In the genomic region with DNA sequence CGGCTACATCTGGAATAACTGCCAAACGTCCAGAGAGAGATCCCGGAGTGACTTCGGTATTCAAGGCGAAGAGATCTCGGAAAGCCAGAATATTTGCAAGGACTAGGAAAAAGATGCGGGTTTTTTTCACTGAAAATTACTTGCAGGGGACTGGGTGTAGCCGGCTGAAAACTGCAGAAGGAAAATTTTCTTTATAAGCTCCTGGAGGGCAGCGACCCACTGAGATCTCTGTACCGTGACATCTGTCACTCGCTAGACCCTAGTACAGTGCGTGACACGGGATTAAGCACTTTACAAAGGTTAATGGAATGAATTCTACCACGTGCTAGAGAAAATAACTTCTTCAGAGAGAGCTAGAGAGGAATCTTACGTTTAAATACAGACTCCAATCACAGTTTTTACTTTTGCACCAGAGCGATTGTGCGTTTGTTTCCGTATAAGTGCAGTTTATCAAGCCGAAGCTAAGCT, we compare ENCODE assay signal across 8 cellular contexts. TPM values are rescaled to one million over a fixed set of nuclear protein-coding genes. Genes with fewer than 3 reads are reported as not detected.
DNase-seq lines count a peak whose midpoint lies in the region; ATAC-seq, FAIRE-seq and TF ChIP-seq lines count a peak whose summit lies in the region.

No MANE protein-coding gene starts in this region.

- DNase-seq in A549 (ENCODE audit: low read depth in 1 of 2, low spot score in 1 of 2) (no peak), mammary epithelial cell (no peak), midbrain (lab: John Stamatoyannopoulos, UW) (peak; percentile 31), DMS114 treated with DMSO at 0.1 percent for 48 hours (lab: John Stamatoyannopoulos, UW; ENCODE audit: unreplicated experiment) (no peak)
- DNase-seq in activated CD8-positive, alpha-beta memory T cell treated with anti-CD3 and anti-CD28 coated beads, Interleukin-2, amount 50 U/mL, for 4 hours: no peak

- H3K27ac ChIP-seq in A549 (peak overlapping the region; percentile 90 to 95; a peak in 5 of 6 replicates), HUES48 (ENCODE audit: low read depth, low read length) (no peak overlapping the region), mammary epithelial cell (ENCODE audit: insufficient read depth, low read depth, low read length) (peak overlapping the region; percentile 38)

- H3K4me2 ChIP-seq in A549: peak overlapping the region; percentile 87
- peak overlapping the region; percentile 95 for H3K4me2 ChIP-seq in mammary epithelial cell (ENCODE audit: insufficient read depth, low read depth, low read length)

- H4K20me1 ChIP-seq in mammary epithelial cell (ENCODE audit: insufficient read depth, low read length): no peaks in the 10 kb centered on the region

- H3K4me3 ChIP-seq in A549 (peak overlapping the region; percentile 92), HUES48 (ENCODE audit: low read depth, low read length) (peak overlapping the region; percentile 94), mammary epithelial cell (replicated peaks in 1 of 3; ENCODE audit: insufficient read depth in 1 of 3, low read depth in 2 of 3, low read length in 3 of 3) (peak overlapping the region; percentile 61 to 99 (median 94))

- H3K4me1 ChIP-seq in A549: peaks cover 7% of the 10 kb centered on the region; the same call in 1 of the 3 replicates
- H3K4me1 ChIP-seq in HUES48 (ENCODE audit: control insufficient read depth, insufficient read depth, low read length): peaks cover 9% of the 10 kb centered on the region
- H3K4me1 ChIP-seq in mammary epithelial cell (ENCODE audit: insufficient read depth, low read length): peaks cover 7% of the 10 kb centered on the region

- H3K36me3 ChIP-seq in HUES48 (ENCODE audit: control insufficient read depth, insufficient read depth, low read length) (no peaks in the 10 kb centered on the region), mammary epithelial cell (ENCODE audit: insufficient read depth, low read length) (no peaks in the 10 kb centered on the region)

- no peak for FAIRE-seq in A549 (lab: Jason Lieb, UNC)

- no peak for TF ChIP-seq CTCF in A549 (IDR thresholded peaks at IDR 0.05)
- no peak for TF ChIP-seq CTCF in mammary epithelial cell (conservative IDR thresholded peaks at IDR 0.05 in 1 of 2, IDR thresholded peaks at IDR 0.05 in 1 of 2; ENCODE audit: extremely low read depth in 1 of 2, insufficient read depth in 1 of 2, low read depth in 1 of 2, low read length in 2 of 2)

- peak overlapping the region; percentile 100 for H2AFZ ChIP-seq in mammary epithelial cell (ENCODE audit: low read depth, low read length)

- no peak for TF ChIP-seq POLR2A in A549 (IDR thresholded peaks at IDR 0.05; ENCODE audit: low read length)

- peaks cover 22% of the 10 kb centered on the region for H3K27me3 ChIP-seq in HUES48 (ENCODE audit: control insufficient read depth, insufficient read depth, low read length)
- H3K27me3 ChIP-seq in mammary epithelial cell (ENCODE audit: insufficient read depth, low read length): no peaks in the 10 kb centered on the region

- POLR2A ChIA-PET in A549 (lab: Yijun Ruan, JAX): interaction anchor here (1.2 kb wide), 1 partner anchor 212 kb away, joined by 3 read pairs; a partner anchor contains a TSS

- CTCF ChIA-PET in A549 (lab: Yijun Ruan, JAX) (interaction anchor here (0.6 kb wide), 1 partner anchor 10 kb away, joined by 3 read pairs; no protein-coding TSS in a partner anchor), mammary epithelial cell (lab: Charles Lee; ENCODE audit: low non-redundant PET) (no interaction called here)

- dilution Hi-C loops in mammary epithelial cell (cut with HindIII; ENCODE audit: low sequenced_read_pairs): no loop called here

- no peak for TF ChIP-seq RAD21 in A549 (conservative IDR thresholded peaks at IDR 0.05 in 1 of 2, IDR thresholded peaks at IDR 0.05 in 1 of 2)

- ATAC-seq in A549 (no peak; a peak in 1 of 6 replicates), GM21526 (IDR thresholded peaks at IDR 0.05; ENCODE audit: low FRiP score, unreplicated experiment) (no peak), HG02678 (IDR thresholded peaks at IDR 0.05; ENCODE audit: unreplicated experiment) (no peak)

- peaks cover 31% of the 10 kb centered on the region for H3K79me2 ChIP-seq in mammary epithelial cell (ENCODE audit: insufficient read depth, low read length)

- H3K9me3 ChIP-seq in A549 (no peaks in the 10 kb centered on the region), HUES48 (ENCODE audit: control insufficient read depth, insufficient read depth, low read length) (no peaks in the 10 kb centered on the region), mammary epithelial cell (replicated peaks; ENCODE audit: insufficient read depth, low read length) (no peaks in the 10 kb centered on the region)

- TF ChIP-seq EP300 in A549 (IDR thresholded peaks at IDR 0.05): no peak

- intact Hi-C loops in mammary epithelial cell (cut with micrococcal nuclease): loop anchor here (5.0 to 10.0 kb wide), 3 partner anchors 58 to 445 kb away; a partner anchor contains a TSS

- BruUV-seq in mammary epithelial cell (replicated peaks; lab: Mats Ljungman, UMichigan): no TSS peak

- in situ Hi-C loops in mammary epithelial cell (cut with MboI; ENCODE audit: low sequenced_read_pairs in 2 of 2): no loop called here

- WGBS in A549 (ENCODE audit: missing lambda C conversion rate): 17% methylated on average over 19 of the region's 19 CpGs
- WGBS in mammary epithelial cell (ENCODE audit: low coverage, missing lambda C conversion rate): 7% methylated on average over 18 of the region's 19 CpGs

- H3K9ac ChIP-seq in HUES48 (ENCODE audit: low read depth, low read length): no peak overlapping the region
- peak overlapping the region; percentile 66 for H3K9ac ChIP-seq in mammary epithelial cell (ENCODE audit: insufficient read depth, low read length)

TF ChIP-seq in A549, 52 proteins besides CTCF, POLR2A, EP300 and RAD21:
- TF ChIP-seq ESRRA (IDR thresholded peaks at IDR 0.05; ENCODE audit: borderline replicate concordance, low read length) (no peak), TP53 (CRISPR knock-in tag; IDR thresholded peaks at IDR 0.05) (no peak), MYC (IDR thresholded peaks at IDR 0.05; ENCODE audit: borderline replicate concordance, low read length) (no peak), RFX5 (IDR thresholded peaks at IDR 0.05) (no peak)
- TF ChIP-seq, protein P1, sequence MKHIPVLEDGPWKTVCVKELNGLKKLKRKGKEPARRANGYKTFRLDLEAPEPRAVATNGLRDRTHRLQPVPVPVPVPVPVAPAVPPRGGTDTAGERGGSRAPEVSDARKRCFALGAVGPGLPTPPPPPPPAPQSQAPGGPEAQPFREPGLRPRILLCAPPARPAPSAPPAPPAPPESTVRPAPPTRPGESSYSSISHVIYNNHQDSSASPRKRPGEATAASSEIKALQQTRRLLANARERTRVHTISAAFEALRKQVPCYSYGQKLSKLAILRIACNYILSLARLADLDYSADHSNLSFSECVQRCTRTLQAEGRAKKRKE (CRISPR knock-in tag; IDR thresholded peaks at IDR 0.05; ENCODE audit: low read depth): no peak

RNA-seq across cellular contexts. Expression of a gene that starts 1.1 kb away (rescaled TPM):
- polyA plus RNA-seq in A549 (2011; rRNA removed): 7.5 and 9.7 TPM in 2 replicates
- polyA plus RNA-seq in A549 (2012; cell fraction: cytosol; rRNA removed): 1.5 and 1.9 TPM in 2 replicates
- 1.3 and 1.9 TPM in 2 replicates for polyA plus RNA-seq in A549 (2012; cell fraction: nucleus; rRNA removed)
- polyA plus RNA-seq in A549 (2017; fragmentation: RNase III; extraction: RNeasy Plus Mini Kit Qiagen cat#74134 plus additional on column Dnase treatment): 4.6 to 6.4 TPM (median 4.8 TPM) in 3 replicates
- 6.1 and 6.7 TPM in 2 replicates for polyA minus RNA-seq in A549 (2011; rRNA and poly(A)+ RNA removed)
- total RNA-seq in mammary epithelial cell: 10 to 100 TPM; 11.3 to 14.6 TPM
- 1.8 TPM for polyA plus RNA-seq in mammary epithelial cell
- polyA minus RNA-seq in mammary epithelial cell: 0.52 TPM
